ENCODE assay signal across 13 cellular contexts in genomic region chr13:52849727-52850395, GRCh38. TPM values are rescaled to one million over a fixed set of nuclear protein-coding genes. Genes with fewer than 3 reads are reported as not detected.
DNase-seq lines count a peak whose midpoint lies in the region; ATAC-seq and TF ChIP-seq lines count a peak whose summit lies in the region.
"Had no signal": no experiment of that assay in that cellular context is flagged by ENCODE, and none has a peak within 500 bp of the region (broad histone marks: within the 10 kb centered on the region; RNA-seq: fewer than 3 reads in every experiment).

No MANE protein-coding gene starts in this region.

- H3K14ac ChIP-seq in trophoblast cell (ENCODE audit: low read length) = no peak overlapping the region

- H2BK120ac ChIP-seq in trophoblast cell (ENCODE audit: insufficient read depth, low read length, poor library complexity) = no peak overlapping the region

- no peak overlapping the region for H4K12ac ChIP-seq in trophoblast cell (ENCODE audit: low read depth, low read length)

- H2BK5ac ChIP-seq in trophoblast cell (ENCODE audit: low read depth, low read length, poor library complexity) = no peak overlapping the region

- peaks cover 19% of the 10 kb centered on the region for H3K9me3 ChIP-seq in trophoblast cell (ENCODE audit: insufficient read depth, low read depth, low read length)
- H3K9me3 ChIP-seq: heart right ventricle, upper lobe of right lung had no signal

- peak overlapping the region; percentile 84 for H3K4me3 ChIP-seq in coronary artery
- H3K4me3 ChIP-seq in trophoblast cell (ENCODE audit: low read depth, low read length) = no peak overlapping the region

- peak; percentile 16 to 39 for DNase-seq in NCI-H526 (lab: John Stamatoyannopoulos, UW)
- DNase-seq in NCI-H526 treated with DMSO at 0.1 percent for 48 hours (lab: John Stamatoyannopoulos, UW) = no peak
- DNase-seq in NCI-H1092 (lab: John Stamatoyannopoulos, UW) = peak; percentile 10
- no peak for DNase-seq in coronary artery (ENCODE audit: low spot score)
- DNase-seq in trophoblast cell = no peak
- DNase-seq in HK-2 (ENCODE audit: unreplicated experiment) = no peak
- DNase-seq in ureter (ENCODE audit: low spot score) = no peak

- TF ChIP-seq CTCF in coronary artery (IDR thresholded peaks at IDR 0.05) = no peak

- H2AFZ ChIP-seq in trophoblast cell (ENCODE audit: insufficient read depth, low read length, poor library complexity) = no peak overlapping the region

- H3K27ac ChIP-seq in coronary artery (no peak overlapping the region), trophoblast cell (ENCODE audit: low read depth, low read length) (no peak overlapping the region)
- H3K27ac ChIP-seq: cardiac muscle cell had no signal

- peak overlapping the region; percentile 22 for H3K4me2 ChIP-seq in trophoblast cell (ENCODE audit: low read length)

- H3K79me2 ChIP-seq in trophoblast cell (ENCODE audit: control insufficient read depth, insufficient read depth, low read length, poor library complexity) = peaks cover 2% of the 10 kb centered on the region

- peaks cover 47% of the 10 kb centered on the region for H3K27me3 ChIP-seq in trophoblast cell (ENCODE audit: insufficient read depth, low read length)

- no CpG with 5 or more reads among the region's 19 CpGs for WGBS in trophoblast cell (ENCODE audit: extremely low coverage, insufficient coverage, insufficient read length)

- no peak overlapping the region for H3K9ac ChIP-seq in trophoblast cell (ENCODE audit: low read length)

- H4K8ac ChIP-seq in trophoblast cell (ENCODE audit: low read depth, low read length) = no peak overlapping the region

- no peak overlapping the region for H3K18ac ChIP-seq in trophoblast cell (ENCODE audit: low read length)

- peaks cover 36 to 42% of the 10 kb centered on the region in 2 experiments for H3K4me1 ChIP-seq in trophoblast cell (ENCODE audit: control insufficient read depth in 1 of 2, insufficient read depth in 2 of 2, low read length in 2 of 2)

- H2AK5ac ChIP-seq in trophoblast cell (ENCODE audit: low read length) = no peak overlapping the region

- no peak overlapping the region for H3K4ac ChIP-seq in trophoblast cell (ENCODE audit: low read depth, low read length)

- no peak overlapping the region for H3K23ac ChIP-seq in trophoblast cell (ENCODE audit: low read length)

- no peak overlapping the region for H2BK12ac ChIP-seq in trophoblast cell (ENCODE audit: low read length)

- H3K79me1 ChIP-seq in trophoblast cell (ENCODE audit: low read length) = peaks cover 10% of the 10 kb centered on the region

- ATAC-seq in HG03521 (IDR thresholded peaks at IDR 0.05; ENCODE audit: unreplicated experiment) = no peak

- H4K91ac ChIP-seq in trophoblast cell (ENCODE audit: low read depth, low read length) = no peak overlapping the region

- peaks cover 0 to 3% of the 10 kb centered on the region in 2 experiments for H3K36me3 ChIP-seq in trophoblast cell (ENCODE audit: control insufficient read depth in 1 of 2, insufficient read depth in 2 of 2, low read length in 2 of 2)
- H3K36me3 ChIP-seq: cardiac muscle cell, heart right ventricle, upper lobe of right lung had no signal

RNA-seq across cellular contexts. Expression of gene PCDH8, which starts 1.4 kb away (rescaled TPM):
- 4.8 and 5.2 TPM in 2 replicates for polyA plus RNA-seq in trophoblast cell (2013)
- total RNA-seq in ureter = not detected
- total RNA-seq: heart right ventricle, myocyte, upper lobe of right lung had no signal
- polyA plus RNA-seq: AG04450, heart right ventricle had no signal

Comparison
In these comparisons a context has a peak if more than half of its experiments do, and no peak if none do; other contexts are left out.
1. DNase-seq: peak in NCI-H526 (2 of 2) and NCI-H1092 (single experiment); none in NCI-H526 treated with DMSO at 0.1 percent for 48 hours (single experiment), coronary artery (single experiment), trophoblast cell (0 of 2), HK-2 (single experiment) and ureter (single experiment).